ENCODE assay signal across 8 cellular contexts in genomic region chr14:50085570-50086315, GRCh38. TPM values are rescaled to one million over a fixed set of nuclear protein-coding genes. Genes with fewer than 3 reads are reported as not detected.
A peak's percentile ranks its signal among the peaks of the same experiment; 100 is the strongest.
DNase-seq lines count a peak whose midpoint lies in the region; ATAC-seq and TF ChIP-seq lines count a peak whose summit lies in the region.

No MANE protein-coding gene starts in this region.

- no peak overlapping the region for H2AFZ ChIP-seq in smooth muscle cell (ENCODE audit: low read depth)

- no peaks in the 10 kb centered on the region for H3K9me3 Mint-ChIP-seq in activated naive CD4-positive, alpha-beta T cell treated with anti-CD3 and anti-CD28 coated beads, Interleukin-2, amount 50 U/mL, for 24 hours

- H3K9me3 ChIP-seq in smooth muscle cell (replicated peaks; ENCODE audit: low read depth) (no peaks in the 10 kb centered on the region), left lung (no peaks in the 10 kb centered on the region)

- H4K20me1 ChIP-seq in smooth muscle cell (ENCODE audit: low read depth) = no peaks in the 10 kb centered on the region

- intact Hi-C loops in left lung (cut with DNase I) = no loop called here

- 74% methylated on average over 10 of the region's 10 CpGs for WGBS in smooth muscle cell (ENCODE audit: low lambda C conversion rate)

- peak overlapping the region; percentile 13 for H3K9ac ChIP-seq in smooth muscle cell (ENCODE audit: low read depth)

- H3F3A ChIP-seq in smooth muscle cell (ENCODE audit: low read depth) = peaks cover 22% of the 10 kb centered on the region

- H3K4me3 ChIP-seq in smooth muscle cell (no peak overlapping the region), left lung (no peak overlapping the region), H7 (ENCODE audit: insufficient read depth, low read depth, low read length) (no peak overlapping the region)

- peaks cover 11% of the 10 kb centered on the region for H3K4me1 ChIP-seq in smooth muscle cell (ENCODE audit: low read depth)
- peaks cover 0 to 4% of the 10 kb centered on the region in 2 donors for H3K4me1 ChIP-seq in left lung

- ATAC-seq in HG03159 (IDR thresholded peaks at IDR 0.05; ENCODE audit: unreplicated experiment) = peak; percentile 57
- ATAC-seq in left lung = no peak

- H3K27me3 ChIP-seq in smooth muscle cell (ENCODE audit: low read depth) (no peaks in the 10 kb centered on the region), left lung (no peaks in the 10 kb centered on the region), H7 (ENCODE audit: control insufficient read depth, insufficient read depth, low read length) (no peaks in the 10 kb centered on the region)

- H3K27ac ChIP-seq in smooth muscle cell (ENCODE audit: low read depth) (peak overlapping the region; percentile 73), left lung (no peak overlapping the region)

- H3K27me3 Mint-ChIP-seq in activated naive CD4-positive, alpha-beta T cell treated with anti-CD3 and anti-CD28 coated beads, Interleukin-2, amount 50 U/mL, for 24 hours = no peaks in the 10 kb centered on the region

- H3K36me3 ChIP-seq in smooth muscle cell (ENCODE audit: low read depth) = no peaks in the 10 kb centered on the region
- H3K36me3 ChIP-seq in left lung = peaks cover 0 to 3% of the 10 kb centered on the region in 2 donors
- no peaks in the 10 kb centered on the region for H3K36me3 ChIP-seq in H7 (replicated peaks; ENCODE audit: control insufficient read depth, insufficient read depth, low read length)

- no peak for TF ChIP-seq CTCF in smooth muscle cell (IDR thresholded peaks at IDR 0.05; ENCODE audit: borderline replicate concordance, insufficient read depth, poor library complexity, severe bottlenecking)
- no peak for TF ChIP-seq CTCF in left lung (IDR thresholded peaks at IDR 0.05)

- H3K4me2 ChIP-seq in smooth muscle cell = peak overlapping the region; percentile 48

- H3K36me3 Mint-ChIP-seq in activated naive CD4-positive, alpha-beta T cell treated with anti-CD3 and anti-CD28 coated beads, Interleukin-2, amount 50 U/mL, for 24 hours = peaks cover 4% of the 10 kb centered on the region

- H3K79me2 ChIP-seq in smooth muscle cell (ENCODE audit: low read depth) = no peaks in the 10 kb centered on the region

- H3K4me1 Mint-ChIP-seq in activated naive CD4-positive, alpha-beta T cell treated with anti-CD3 and anti-CD28 coated beads, Interleukin-2, amount 50 U/mL, for 24 hours = peaks cover 93% of the 10 kb centered on the region

- peak overlapping the region; percentile 97 for H3K27ac Mint-ChIP-seq in activated naive CD4-positive, alpha-beta T cell treated with anti-CD3 and anti-CD28 coated beads, Interleukin-2, amount 50 U/mL, for 24 hours

- H3K4me3 Mint-ChIP-seq in activated naive CD4-positive, alpha-beta T cell treated with anti-CD3 and anti-CD28 coated beads, Interleukin-2, amount 50 U/mL, for 24 hours = peak overlapping the region; percentile 73

- DNase-seq in Ammon's horn (ENCODE audit: low spot score) (peak; percentile 24), GM19238 (ENCODE audit: insufficient read length, low spot score) (peak; percentile 32), smooth muscle cell (lab: John Stamatoyannopoulos, UW; ENCODE audit: unreplicated experiment) (no peak), left lung (no peak), H7 (no peak), retina (no peak)

RNA-seq across cellular contexts. Expression of gene VCPKMT, which starts 30.6 kb away (rescaled TPM):
- total RNA-seq in smooth muscle cell (13.0 and 22.6 TPM in 2 replicates), left lung (1 to 10 TPM; 5.8 to 9.3 TPM)
- polyA plus RNA-seq in smooth muscle cell = 15.6 and 17.0 TPM in 2 replicates
- 8.2 and 8.4 TPM in 2 replicates for total RNA-seq in H7 (2014; rRNA removed; shearing (Covaris generic))

Comparison
In these comparisons a context has a peak if more than half of its experiments do, and no peak if none do; other contexts are left out.
1. DNase-seq: peak in Ammon's horn (single experiment) and GM19238 (single experiment); none in smooth muscle cell (single experiment), left lung (0 of 2), H7 (single experiment) and retina (single experiment).